ENCODE assay signal across 2 cellular contexts in genomic region chr16:66937725-66938337, GRCh38.
TF ChIP-seq lines count a peak whose summit lies in the region.

No MANE protein-coding gene starts in this region.

TF ChIP-seq in HepG2, 621 proteins besides CTCF, POLR2A, EP300 and RAD21 (continues in another document):
- TF ChIP-seq ZNF275 (CRISPR knock-in tag; IDR thresholded peaks at IDR 0.05; ENCODE audit: borderline replicate concordance) (no peak), HNF1B (CRISPR knock-in tag; IDR thresholded peaks at IDR 0.05) (no peak), NFATC3 (CRISPR knock-in tag; IDR thresholded peaks at IDR 0.05) (no peak), YEATS4 (CRISPR knock-in tag; IDR thresholded peaks at IDR 0.05; ENCODE audit: borderline replicate concordance) (no peak), BCLAF1 (IDR thresholded peaks at IDR 0.05) (no peak), GMEB2 (CRISPR knock-in tag; IDR thresholded peaks at IDR 0.05; ENCODE audit: low read depth) (no peak), ZNF646 (CRISPR knock-in tag; IDR thresholded peaks at IDR 0.05) (no peak), SETDB1 (CRISPR knock-in tag; IDR thresholded peaks at IDR 0.05; ENCODE audit: borderline replicate concordance) (no peak), HMGA1 (CRISPR knock-in tag; conservative IDR thresholded peaks at IDR 0.05) (no peak), ZNF549 (CRISPR knock-in tag; IDR thresholded peaks at IDR 0.05) (no peak)

TF ChIP-seq in GM12891, 5 proteins besides CTCF, POLR2A, EP300 and RAD21:
- TF ChIP-seq SPI1 (IDR thresholded peaks at IDR 0.05; ENCODE audit: low read depth, low read length) (no peak), TAF1 (IDR thresholded peaks at IDR 0.05; ENCODE audit: low read depth, low read length) (no peak), POU2F2 (IDR thresholded peaks at IDR 0.05; ENCODE audit: low read depth, low read length) (no peak), PAX5 (IDR thresholded peaks at IDR 0.05; ENCODE audit: insufficient read depth, low read length, severe bottlenecking) (no peak), POLR2AphosphoS5 (IDR thresholded peaks at IDR 0.05; ENCODE audit: low read depth, low read length) (no peak; the same call in 1 of the 2 replicates)
